In the genomic region with DNA sequence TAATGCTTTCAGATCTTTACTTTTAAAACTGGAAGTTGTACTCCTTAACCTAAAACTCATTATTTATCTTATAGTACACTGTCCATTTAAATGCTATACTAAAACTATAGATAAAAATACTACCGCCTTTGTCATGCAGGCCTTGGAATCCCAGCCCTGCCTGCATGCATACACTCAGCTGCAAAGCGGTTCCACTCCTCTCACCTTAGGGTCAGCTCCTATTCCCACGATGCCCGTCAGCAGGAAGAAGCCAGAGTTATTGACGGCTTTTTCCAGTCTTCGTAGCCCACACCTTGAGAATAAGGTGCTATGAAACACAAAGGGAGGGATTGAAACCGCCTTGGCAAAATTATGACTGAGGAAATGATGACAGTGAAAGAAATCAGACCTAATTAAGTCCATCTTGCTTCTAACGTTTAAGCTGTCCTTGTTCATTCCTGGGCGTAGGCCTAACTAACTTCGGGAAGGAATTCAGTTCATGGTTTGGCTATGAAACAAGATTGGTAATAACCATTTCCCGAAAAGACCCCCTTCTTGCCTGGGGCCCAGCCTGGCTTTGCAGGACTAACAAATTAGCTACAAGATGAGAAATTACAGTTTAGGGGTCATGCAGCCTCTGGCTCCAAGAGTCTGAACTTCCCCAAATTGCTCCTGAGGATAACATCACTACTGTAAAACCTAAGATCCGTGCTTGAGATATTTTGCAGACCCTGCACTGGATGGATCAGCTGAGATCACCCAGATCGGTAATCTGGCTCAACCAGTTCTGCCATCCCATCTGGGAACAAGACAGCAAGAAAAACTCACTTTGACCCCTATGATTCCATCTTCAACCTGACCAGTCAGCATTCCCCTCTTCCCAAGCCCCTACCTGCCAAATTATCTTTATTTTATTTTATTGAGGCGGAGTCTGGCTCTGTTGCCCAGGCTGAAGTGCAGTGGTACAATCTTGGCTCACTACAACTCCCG, we compare ENCODE assay signal across 24 cellular contexts.
"Had no signal": no experiment of that assay in that cellular context is flagged by ENCODE, and none has a peak within 500 bp of the region (broad histone marks: within the 10 kb centered on the region; RNA-seq: fewer than 3 reads in every experiment).

No MANE protein-coding gene starts in this region.

- H3K27ac Mint-ChIP-seq: activated CD4-positive, alpha-beta memory T cell treated with anti-CD3 and anti-CD28 coated beads, Interleukin-2, amount 10 ng/mL, durations not matched to agents 7 days and 5 days; activated CD4-positive, alpha-beta T cell treated with anti-CD3 and anti-CD28 coated beads, Interleukin-2, amount 10 ng/mL, durations not matched to agents 7 days and 5 days; activated T-cell treated with anti-CD3 and anti-CD28 coated beads, Interleukin-2, amount 50 U/mL, for 24 hours; nephron progenitor cell; stimulated activated effector memory CD8-positive, alpha-beta T cell treated with anti-CD3 and anti-CD28 coated beads, Interleukin-12 subunit alpha, Interleukin-12 subunit beta, amount 100 ng/mL, for 72 hours; stimulated activated naive CD8-positive, alpha-beta T cell treated with anti-CD3 and anti-CD28 coated beads, Interleukin-15, Interleukin-2, amounts not matched to agents 100 ng/mL and 50 ng/mL, for 24 hours had no signal

- H3K27ac ChIP-seq: heart right ventricle, neutrophil, prostate gland, sigmoid colon, thyroid gland had no signal

- H3K27me3 Mint-ChIP-seq: activated CD4-positive, alpha-beta T cell treated with anti-CD3 and anti-CD28 coated beads, Interleukin-2, amount 10 ng/mL, durations not matched to agents 7 days and 5 days; activated T-cell treated with anti-CD3 and anti-CD28 coated beads, Interleukin-2, amount 50 U/mL, for 24 hours; naive B cell; stimulated activated naive CD8-positive, alpha-beta T cell treated with anti-CD3 and anti-CD28 coated beads, Interleukin-15, Interleukin-2, amounts not matched to agents 100 ng/mL and 50 ng/mL, for 24 hours had no signal

- H3K9me3 Mint-ChIP-seq: stimulated activated effector memory CD8-positive, alpha-beta T cell treated with anti-CD3 and anti-CD28 coated beads, Interleukin-12 subunit alpha, Interleukin-12 subunit beta, amount 100 ng/mL, for 72 hours had no signal

- H3K36me3 Mint-ChIP-seq: stimulated activated effector memory CD8-positive, alpha-beta T cell treated with anti-CD3 and anti-CD28 coated beads, Interleukin-12 subunit alpha, Interleukin-12 subunit beta, amount 100 ng/mL, for 72 hours had no signal

- H3K4me3 Mint-ChIP-seq: activated CD4-positive, alpha-beta memory T cell treated with anti-CD3 and anti-CD28 coated beads, Interleukin-2, amount 10 ng/mL, durations not matched to agents 7 days and 5 days; activated CD4-positive, alpha-beta T cell treated with anti-CD3 and anti-CD28 coated beads, Interleukin-2, amount 10 ng/mL, durations not matched to agents 7 days and 5 days; activated T-cell treated with anti-CD3 and anti-CD28 coated beads, Interleukin-2, amount 50 U/mL, for 24 hours; naive B cell; nephron progenitor cell; stimulated activated effector memory CD8-positive, alpha-beta T cell treated with anti-CD3 and anti-CD28 coated beads, Interleukin-12 subunit alpha, Interleukin-12 subunit beta, amount 100 ng/mL, for 72 hours; stimulated activated naive CD8-positive, alpha-beta T cell treated with anti-CD3 and anti-CD28 coated beads, Interleukin-15, Interleukin-2, amounts not matched to agents 100 ng/mL and 50 ng/mL, for 24 hours had no signal

- H3K4me1 ChIP-seq: prostate gland, sigmoid colon had no signal

- H3K36me3 ChIP-seq: heart right ventricle, neutrophil, prostate gland, sigmoid colon, thyroid gland had no signal

- ATAC-seq: heart right ventricle; left colon; stimulated activated effector memory CD8-positive, alpha-beta T cell treated with anti-CD3 and anti-CD28 coated beads, Interleukin-12 subunit alpha, Interleukin-12 subunit beta, amount 100 ng/mL, for 72 hours had no signal

- H3K4me1 Mint-ChIP-seq: activated CD4-positive, alpha-beta memory T cell treated with anti-CD3 and anti-CD28 coated beads, Interleukin-2, amount 10 ng/mL, durations not matched to agents 7 days and 5 days; activated CD4-positive, alpha-beta T cell treated with anti-CD3 and anti-CD28 coated beads, Interleukin-2, amount 10 ng/mL, durations not matched to agents 7 days and 5 days; stimulated activated effector memory CD8-positive, alpha-beta T cell treated with anti-CD3 and anti-CD28 coated beads, Interleukin-12 subunit alpha, Interleukin-12 subunit beta, amount 100 ng/mL, for 72 hours had no signal

- H3K4me3 ChIP-seq: heart right ventricle, prostate gland, sigmoid colon, thyroid gland had no signal

- H3K9me3 ChIP-seq: neutrophil, prostate gland, sigmoid colon, thyroid gland had no signal

- DNase-seq: activated CD4-positive, alpha-beta memory T cell treated with anti-CD3 and anti-CD28 coated beads, Interleukin-2, amount 10 ng/mL, durations not matched to agents 7 days and 5 days; activated CD4-positive, alpha-beta T cell treated with anti-CD3 and anti-CD28 coated beads for 1 hour; activated CD4-positive, alpha-beta T cell treated with anti-CD3 and anti-CD28 coated beads, Interleukin-2, amount 10 ng/mL, durations not matched to agents 7 days and 5 days; activated CD8-positive, alpha-beta memory T cell treated with anti-CD3 and anti-CD28 coated beads, Interleukin-2, amount 50 U/mL, for 48 hours; activated gamma-delta T cell treated with Interleukin-2 at 50 U/mL for 16 hours; activated naive CD4-positive, alpha-beta T cell treated with anti-CD3 and anti-CD28 coated beads, Interleukin-2, amount 50 U/mL, for 16 hours; activated T-cell treated with anti-CD3 and anti-CD28 coated beads, Interleukin-2, amount 50 U/mL, for 24 hours; effector CD8-positive, alpha-beta T cell; foreskin fibroblast; heart right ventricle; left colon; mammary epithelial cell; naive B cell; nephron progenitor cell; retina; sigmoid colon; small intestine; stimulated activated CD4-positive, alpha-beta T cell treated with anti-CD3 and anti-CD28 coated beads, Interleukin-4, amount 100 ng/mL, for 24 hours; T-helper 2 cell; thyroid gland had no signal

- H3K27me3 ChIP-seq: heart right ventricle, neutrophil, sigmoid colon, thyroid gland had no signal
